ENCODE assay signal across 22 cellular contexts in the genomic region with DNA sequence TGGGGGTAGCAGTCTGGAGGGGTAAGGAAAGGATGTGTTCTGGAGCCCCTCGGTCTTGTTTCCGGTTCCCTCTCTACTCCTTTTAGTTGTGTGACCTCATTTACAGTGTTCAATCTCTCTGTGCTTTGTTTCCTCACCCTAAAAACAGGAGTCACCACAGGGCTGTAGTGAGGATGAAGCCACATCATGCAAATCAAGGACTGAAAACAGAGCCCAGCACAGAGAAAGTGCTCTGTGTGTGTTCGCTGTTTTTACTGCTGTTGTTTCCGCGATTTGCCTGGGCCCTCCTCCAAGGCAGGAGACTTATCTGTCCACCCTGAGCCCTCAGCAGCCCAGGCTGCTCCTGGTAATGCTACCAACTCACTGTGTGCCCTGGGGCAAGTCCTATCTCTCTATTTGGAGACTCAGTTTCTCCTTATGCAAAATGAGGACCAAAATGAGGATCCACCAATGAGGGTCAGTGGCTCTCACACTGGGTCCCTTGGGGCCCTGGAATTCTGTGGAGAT.
DNase-seq lines count a peak whose midpoint lies in the region; ATAC-seq and TF ChIP-seq lines count a peak whose summit lies in the region.
"Had no signal": no experiment of that assay in that cellular context is flagged by ENCODE, and none has a peak within 500 bp of the region (broad histone marks: within the 10 kb centered on the region; RNA-seq: fewer than 3 reads in every experiment).

No MANE protein-coding gene starts in this region.

- TF ChIP-seq EP300 in sigmoid colon (IDR thresholded peaks at IDR 0.05), result no peak

- H3K27me3 ChIP-seq in left ventricle myocardium inferior (ENCODE audit: low read depth) (no peaks in the 10 kb centered on the region), esophagus squamous epithelium (no peaks in the 10 kb centered on the region), sigmoid colon (no peaks in the 10 kb centered on the region), thyroid gland (no peaks in the 10 kb centered on the region)

- TF ChIP-seq CTCF in left ventricle myocardium inferior (IDR thresholded peaks at IDR 0.05; ENCODE audit: borderline replicate concordance) (no peak), esophagus squamous epithelium (IDR thresholded peaks at IDR 0.05) (no peak), sigmoid colon (IDR thresholded peaks at IDR 0.05) (no peak), thyroid gland (IDR thresholded peaks at IDR 0.05) (no peak)

- ATAC-seq in Right ventricle myocardium superior (ENCODE audit: poor library complexity), result no peak
- ATAC-seq: CD8-positive, alpha-beta T cell; GM12878; HepG2; PC-3 had no signal

- intact Hi-C loops in left ventricle myocardium inferior (cut with micrococcal nuclease) (no loop called here), Right ventricle myocardium superior (cut with DNase I) (no loop called here), esophagus squamous epithelium (cut with DNase I) (no loop called here), sigmoid colon (cut with DNase I) (loop anchor here (2.0 to 10.0 kb wide), 3 partner anchors 21 to 351 kb away; no protein-coding TSS in a partner anchor), thyroid gland (cut with DNase I) (no loop called here)

- 71 to 85% methylated on average over 5 of the region's 5 CpGs for WGBS in esophagus squamous epithelium, 2 donors
- 62 to 80% methylated on average over 5 of the region's 5 CpGs for WGBS in sigmoid colon, 2 donors
- WGBS in thyroid gland, 2 donors, result 76 to 77% methylated on average over 5 of the region's 5 CpGs

- H3K4me1 ChIP-seq in left ventricle myocardium inferior (peaks cover 71% of the 10 kb centered on the region), esophagus squamous epithelium (peaks cover 14 to 62% (median 36%) of the 10 kb centered on the region in 3 donors), sigmoid colon (peaks cover 0 to 96% (median 85%) of the 10 kb centered on the region in 4 donors), thyroid gland (peaks cover 0 to 12% of the 10 kb centered on the region in 2 donors)
- H3K4me1 ChIP-seq: SJSA1 had no signal

- no peak for TF ChIP-seq POLR2A in esophagus squamous epithelium (IDR thresholded peaks at IDR 0.05)
- TF ChIP-seq POLR2A in sigmoid colon (IDR thresholded peaks at IDR 0.05), result no peak
- no peak for TF ChIP-seq POLR2A in thyroid gland (IDR thresholded peaks at IDR 0.05)

- H3K36me3 ChIP-seq in left ventricle myocardium inferior (no peaks in the 10 kb centered on the region), esophagus squamous epithelium (no peaks in the 10 kb centered on the region), sigmoid colon (no peaks in the 10 kb centered on the region), thyroid gland (no peaks in the 10 kb centered on the region)
- H3K36me3 ChIP-seq: SJSA1 had no signal

- no peak overlapping the region for H3K4me3 ChIP-seq in left ventricle myocardium inferior
- no peak overlapping the region for H3K4me3 ChIP-seq in esophagus squamous epithelium
- no peak overlapping the region for H3K4me3 ChIP-seq in sigmoid colon
- H3K4me3 ChIP-seq in thyroid gland (replicated peaks in 1 of 3), result no peak overlapping the region
- H3K4me3 ChIP-seq: GM12878, GM23248, SJSA1 had no signal

- H3K27ac ChIP-seq in left ventricle myocardium inferior (replicated peaks) (no peak overlapping the region), esophagus squamous epithelium (peak overlapping the region in 3 of 4 donors; percentile 33 to 87 (median 66)), sigmoid colon (peak overlapping the region; percentile 84 to 94 (median 87)), thyroid gland (no peak overlapping the region)
- H3K27ac ChIP-seq: GM23248, SJSA1 had no signal

- H3K9me3 ChIP-seq in left ventricle myocardium inferior (replicated peaks), result no peaks in the 10 kb centered on the region
- H3K9me3 ChIP-seq in esophagus squamous epithelium, result no peaks in the 10 kb centered on the region
- H3K9me3 ChIP-seq in sigmoid colon, result no peaks in the 10 kb centered on the region
- no peaks in the 10 kb centered on the region for H3K9me3 ChIP-seq in thyroid gland
- H3K9me3 ChIP-seq: SJSA1 had no signal

- DNase-seq in left ventricle myocardium inferior, result peak; percentile 8
- DNase-seq in Right ventricle myocardium superior, result no peak
- DNase-seq in esophagus squamous epithelium (lab: John Stamatoyannopoulos, UW), result no peak
- DNase-seq in sigmoid colon, result peak; percentile 84
- no peak for DNase-seq in NCI-H128 (lab: John Stamatoyannopoulos, UW; ENCODE audit: unreplicated experiment)
- no peak for DNase-seq in thyroid gland
- DNase-seq in mucosa of gallbladder (ENCODE audit: low spot score), result no peak
- DNase-seq: Calu3; CD8-positive, alpha-beta T cell; DMS53; EL; GM23248; KBM-7; NCI-H1105; NCI-H1694; NCI-H2081 treated with DMSO at 0.1 percent for 48 hours; NCI-H510A; PC-3; RPMI8226 had no signal

Comparison
In these comparisons a context has a peak if more than half of its experiments do, and no peak if none do; other contexts are left out.
1. DNase-seq: peak in left ventricle myocardium inferior (single experiment) and sigmoid colon (single experiment); none in Right ventricle myocardium superior (single experiment), esophagus squamous epithelium (single experiment), NCI-H128 (single experiment), thyroid gland (0 of 2) and mucosa of gallbladder (single experiment).
2. H3K27ac ChIP-seq: peak in esophagus squamous epithelium (3 of 4) and sigmoid colon (4 of 4); none in left ventricle myocardium inferior (single experiment) and thyroid gland (0 of 3).